ENCODE assay signal across 17 cellular contexts in the genomic region with DNA sequence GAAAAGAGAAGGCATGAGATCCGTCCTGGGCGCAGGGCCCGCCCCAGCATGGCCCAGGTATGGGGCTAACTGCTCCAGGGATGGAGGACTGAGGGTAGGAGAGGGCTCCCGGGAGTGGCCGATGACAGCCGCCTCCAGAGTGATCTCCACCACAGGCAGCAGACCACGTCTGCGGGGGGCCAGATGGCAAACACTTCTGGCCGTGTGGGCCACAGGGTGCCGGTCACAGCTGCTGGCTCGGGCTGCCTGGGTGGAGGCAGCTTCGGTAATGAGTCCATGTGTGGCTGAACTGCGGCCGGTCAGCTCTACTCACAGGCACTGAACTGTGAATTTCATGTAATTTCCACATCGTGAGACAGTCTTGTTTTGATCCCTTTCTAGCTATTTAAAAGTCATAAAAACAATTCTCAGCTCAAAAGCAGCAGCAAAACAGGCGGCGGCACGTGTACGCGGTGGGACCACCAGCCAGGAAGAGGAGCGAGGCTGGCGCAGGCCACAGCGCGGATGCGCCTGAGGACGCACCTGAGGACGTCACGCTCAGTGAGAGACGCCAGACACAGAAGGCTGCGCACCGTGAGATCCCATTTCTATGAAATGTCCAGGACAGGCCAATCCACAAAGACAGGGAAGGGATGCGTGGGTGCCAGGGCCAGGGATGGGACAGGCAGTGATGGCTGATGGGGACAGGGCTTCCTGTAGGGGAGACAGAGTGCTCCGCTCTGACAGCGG. TPM values are rescaled to one million over a fixed set of nuclear protein-coding genes. Genes with fewer than 3 reads are reported as not detected.
DNase-seq lines count a peak whose midpoint lies in the region; ATAC-seq and TF ChIP-seq lines count a peak whose summit lies in the region.
"Had no signal": no experiment of that assay in that cellular context is flagged by ENCODE, and none has a peak within 500 bp of the region (broad histone marks: within the 10 kb centered on the region; RNA-seq: fewer than 3 reads in every experiment).

No MANE protein-coding gene starts in this region.

- no peak for ATAC-seq in CD8-positive, alpha-beta T cell
- ATAC-seq in naive B cell (ENCODE audit: low read depth in 2 of 2): peak; percentile 30 to 31
- no peak for ATAC-seq in HG03095 (IDR thresholded peaks at IDR 0.05; ENCODE audit: unreplicated experiment)
- ATAC-seq in GM21717 (IDR thresholded peaks at IDR 0.05; ENCODE audit: unreplicated experiment): no peak

- peaks cover 6% of the 10 kb centered on the region; the same call in 1 of the 2 replicates for H3F3A ChIP-seq in SU-DHL-6 (ENCODE audit: insufficient read depth)

- H3K36me3 ChIP-seq in BLaER1 (peaks cover 37% of the 10 kb centered on the region), SU-DHL-6 (ENCODE audit: low read length) (no peaks in the 10 kb centered on the region)
- H3K36me3 ChIP-seq in CD8-positive, alpha-beta T cell (ENCODE audit: insufficient read depth, low read length): peaks cover 19% of the 10 kb centered on the region

- no peaks in the 10 kb centered on the region for H3K27me3 Mint-ChIP-seq in CD8-positive, alpha-beta T cell (ENCODE audit: low read depth)
- H3K27me3 Mint-ChIP-seq in naive B cell: no peaks in the 10 kb centered on the region

- no peak for TF ChIP-seq CTCF in CD8-positive, alpha-beta T cell (IDR thresholded peaks at IDR 0.05)
- TF ChIP-seq CTCF in SU-DHL-6 (IDR thresholded peaks at IDR 0.05; ENCODE audit: insufficient read depth, low read length, poor library complexity, severe bottlenecking): no peak

- no peaks in the 10 kb centered on the region for H3K9me3 Mint-ChIP-seq in CD8-positive, alpha-beta T cell
- H3K9me3 Mint-ChIP-seq in naive B cell: no peaks in the 10 kb centered on the region

- no peak for DNase-seq in CD8-positive, alpha-beta T cell
- peak; percentile 55 for DNase-seq in naive B cell
- no peak for DNase-seq in inferior parietal cortex (ENCODE audit: extremely low spot score)
- DNase-seq: activated effector memory CD4-positive, alpha-beta T cell treated with anti-CD3 and anti-CD28 coated beads, Interleukin-2, amount 50 U/mL, for 16 hours; DMS53; NCI-H187; NCI-H446 treated with DMSO at 0.1 percent for 48 hours; SJCRH30; stimulated activated CD4-positive, alpha-beta T cell treated with anti-CD3 and anti-CD28 coated beads, Interleukin-4, amount 100 ng/mL, for 1 hour; testis had no signal

- intact Hi-C loops in CD8-positive, alpha-beta T cell (cut with DNase I, micrococcal nuclease): no loop called here

- peak overlapping the region; percentile 66 for H3K27ac Mint-ChIP-seq in CD8-positive, alpha-beta T cell
- peak overlapping the region; percentile 97 to 100 (median 98) for H3K27ac Mint-ChIP-seq in naive B cell

- H3K9ac ChIP-seq in BLaER1: peak overlapping the region; percentile 75
- peak overlapping the region; percentile 0; the same call in 1 of the 2 replicates for H3K9ac ChIP-seq in SU-DHL-6 (ENCODE audit: low read length)

- peaks cover 32% of the 10 kb centered on the region for H3K4me1 Mint-ChIP-seq in CD8-positive, alpha-beta T cell (ENCODE audit: low read depth)
- H3K4me1 Mint-ChIP-seq in naive B cell: peaks cover 43 to 64% (median 62%) of the 10 kb centered on the region in 3 donors

- H3K4me3 ChIP-seq in BLaER1 (peak overlapping the region; percentile 63), SU-DHL-6 (ENCODE audit: insufficient read depth, low read length, poor library complexity, severe bottlenecking) (no peak overlapping the region)
- H3K4me3 ChIP-seq in CD8-positive, alpha-beta T cell (ENCODE audit: low read depth, low read length): no peak overlapping the region
- H3K4me3 ChIP-seq: coronary artery, SJCRH30, testis had no signal

- H3K27me3 ChIP-seq in BLaER1: no peaks in the 10 kb centered on the region
- no peaks in the 10 kb centered on the region for H3K27me3 ChIP-seq in CD8-positive, alpha-beta T cell (ENCODE audit: insufficient read depth, low read length)
- no peaks in the 10 kb centered on the region for H3K27me3 ChIP-seq in SU-DHL-6 (ENCODE audit: low read length)
- H3K27me3 ChIP-seq: SJCRH30, testis had no signal

- POLR2A ChIA-PET in CD8-positive, alpha-beta T cell (lab: Charles Lee): no interaction called here

- peaks cover 62% of the 10 kb centered on the region for H4K20me1 ChIP-seq in BLaER1
- no peaks in the 10 kb centered on the region for H4K20me1 ChIP-seq in SU-DHL-6 (ENCODE audit: low read depth, low read length)

- H3K9me3 ChIP-seq in BLaER1 (no peaks in the 10 kb centered on the region), SU-DHL-6 (ENCODE audit: insufficient read depth, low read length) (no peaks in the 10 kb centered on the region)
- no peaks in the 10 kb centered on the region for H3K9me3 ChIP-seq in CD8-positive, alpha-beta T cell (ENCODE audit: low read length)
- H3K9me3 ChIP-seq: SJCRH30, testis had no signal

- H3K4me1 ChIP-seq in BLaER1: peaks cover 86% of the 10 kb centered on the region
- H3K4me1 ChIP-seq in CD8-positive, alpha-beta T cell (ENCODE audit: insufficient read depth, low read length): peaks cover 23% of the 10 kb centered on the region

- H3K79me2 ChIP-seq in SU-DHL-6 (ENCODE audit: insufficient read depth, low read length): peaks cover 33% of the 10 kb centered on the region

- H3K27ac ChIP-seq in BLaER1 (peak overlapping the region; percentile 95), SU-DHL-6 (ENCODE audit: low read depth, low read length) (peak overlapping the region; percentile 29; the same call in 1 of the 2 replicates)
- no peak overlapping the region for H3K27ac ChIP-seq in CD8-positive, alpha-beta T cell (ENCODE audit: low read depth, low read length)
- H3K27ac ChIP-seq: coronary artery, SJCRH30, testis had no signal

- peaks cover 54% of the 10 kb centered on the region for H3K36me3 Mint-ChIP-seq in CD8-positive, alpha-beta T cell
- H3K36me3 Mint-ChIP-seq in naive B cell: peaks cover 0 to 7% of the 10 kb centered on the region in 2 donors

- CTCF ChIA-PET in CD8-positive, alpha-beta T cell (lab: Charles Lee): interaction anchor here (0.8 kb wide), 1 partner anchor 70 kb away, joined by 3 read pairs; no protein-coding TSS in a partner anchor

- no peak overlapping the region for H3K4me3 Mint-ChIP-seq in CD8-positive, alpha-beta T cell
- H3K4me3 Mint-ChIP-seq in naive B cell: peak overlapping the region; percentile 78 to 99 (median 88)

- H3K4me2 ChIP-seq in BLaER1: peak overlapping the region; percentile 97
- peak overlapping the region; percentile 14 for H3K4me2 ChIP-seq in SU-DHL-6 (ENCODE audit: low read depth, low read length, poor library complexity, severe bottlenecking)

- H3K9me2 ChIP-seq in SU-DHL-6 (replicated peaks; ENCODE audit: insufficient read depth, low read length): no peaks in the 10 kb centered on the region

- no peak overlapping the region for H2AFZ ChIP-seq in SU-DHL-6 (ENCODE audit: low read depth, low read length, severe bottlenecking)

RNA-seq across cellular contexts. Expression of a gene that starts 4.0 kb away (rescaled TPM):
- 100 to 1,000 TPM; 103 to 113 TPM for total RNA-seq in CD8-positive, alpha-beta T cell
- polyA plus RNA-seq in naive B cell (ENCODE audit: low read depth in 6 of 6): 100 to 1,000 TPM; 275 to 337 (median 314) TPM

RNA-seq across cellular contexts. Expression of a gene that starts 4.1 kb away (rescaled TPM):
- 100 to 1,000 TPM; 123 to 126 TPM for total RNA-seq in CD8-positive, alpha-beta T cell
- 10 to 100 TPM; 13.0 to 38.0 (median 18.7) TPM for polyA plus RNA-seq in naive B cell (ENCODE audit: low read depth in 6 of 6)

RNA-seq across cellular contexts. Expression of a gene that starts 16.4 kb away (rescaled TPM):
- under 1 TPM; 0.33 to 0.46 TPM for total RNA-seq in CD8-positive, alpha-beta T cell
- 10 to 100 TPM in 5 of 6 donors, 1 to 10 TPM in 1; 6.4 to 45.0 (median 15.4) TPM for polyA plus RNA-seq in naive B cell (ENCODE audit: low read depth in 6 of 6)
- total RNA-seq: HT1080, M059J, SJCRH30 had no signal

RNA-seq across cellular contexts. Expression of a gene that starts 35.7 kb away (rescaled TPM):
- total RNA-seq in CD8-positive, alpha-beta T cell: not detected
- not detected for polyA plus RNA-seq in naive B cell (ENCODE audit: low read depth in 6 of 6)
- total RNA-seq: HT1080, M059J had no signal

RNA-seq across cellular contexts. Expression of a gene that starts 42.4 kb away (rescaled TPM):
- total RNA-seq in CD8-positive, alpha-beta T cell: not detected
- polyA plus RNA-seq in naive B cell (ENCODE audit: low read depth in 6 of 6): 1 to 10 TPM in 1 of 6 donors, under 1 TPM in 4, not detected in 1; 0.30 to 1.0 (median 0.49) TPM
- total RNA-seq: M059J had no signal

Comparison
In these comparisons a context has a peak if more than half of its experiments do, and no peak if none do; other contexts are left out.
1. ATAC-seq: peak in naive B cell (2 of 2); none in CD8-positive, alpha-beta T cell (single experiment), HG03095 (single experiment) and GM21717 (single experiment).